Comparison of ENCODE assay signal across 8 cellular contexts in genomic region chr10:80455461-80456345, GRCh38. TPM values are rescaled to one million over a fixed set of nuclear protein-coding genes. Genes with fewer than 3 reads are reported as not detected.
A peak's percentile ranks its signal among the peaks of the same experiment; 100 is the strongest.
DNase-seq lines count a peak whose midpoint lies in the region; ATAC-seq, FAIRE-seq and TF ChIP-seq lines count a peak whose summit lies in the region.

No MANE protein-coding gene starts in this region.

- H3K27me3 ChIP-seq in Caco-2 (replicated peaks; ENCODE audit: control insufficient read depth, insufficient read depth, low read length) (no peaks in the 10 kb centered on the region), RWPE2 (ENCODE audit: insufficient read depth, poor library complexity, severe bottlenecking) (no peaks in the 10 kb centered on the region), esophagus (ENCODE audit: control insufficient read depth in 1 of 2, insufficient read depth in 2 of 2, low read length in 2 of 2) (no peaks in the 10 kb centered on the region), pancreas (no peaks in the 10 kb centered on the region)

- TSS peak; percentile 73 for BruUV-seq in Caco-2 (replicated peaks; lab: Mats Ljungman, UMichigan)

- no peak overlapping the region for H3K4me3 Mint-ChIP-seq in Caco-2 (ENCODE audit: unreplicated experiment)

- no peak for ATAC-seq in RWPE2 (ENCODE audit: low read depth)
- no peak for ATAC-seq in pancreas
- ATAC-seq in left colon, result no peak

- CTCF ChIA-PET in Caco-2 (lab: Charles Lee), result interaction anchor here (2.0 kb wide), 1 partner anchor 50 kb away, joined by 8 read pairs; no protein-coding TSS in a partner anchor

- DNase-seq in Caco-2 (no peak), RWPE2 (ENCODE audit: low spot score) (no peak), pancreas (no peak), SKM-1 treated with dmso at 0.1 percent for 144 hours (lab: John Stamatoyannopoulos, UW; ENCODE audit: unreplicated experiment) (no peak), NCI-H345 treated with DMSO at 0.1 percent for 48 hours (lab: John Stamatoyannopoulos, UW; ENCODE audit: unreplicated experiment) (no peak), NCI-H128 (lab: John Stamatoyannopoulos, UW; ENCODE audit: unreplicated experiment) (no peak), left colon (no peak)

- H3K36me3 ChIP-seq in Caco-2 (ENCODE audit: control insufficient read depth, insufficient read depth, low read length), result no peaks in the 10 kb centered on the region
- H3K36me3 ChIP-seq in RWPE2 (ENCODE audit: low read depth), result peaks cover 7% of the 10 kb centered on the region; the same call in 1 of the 2 replicates
- H3K36me3 ChIP-seq in esophagus (ENCODE audit: control insufficient read depth in 2 of 2, insufficient read depth in 2 of 2, low read length in 1 of 2), result peaks cover 0 to 7% of the 10 kb centered on the region in 2 donors
- no peaks in the 10 kb centered on the region for H3K36me3 ChIP-seq in pancreas

- H3K27ac Mint-ChIP-seq in Caco-2 (ENCODE audit: unreplicated experiment), result peak overlapping the region; percentile 75

- no peaks in the 10 kb centered on the region for H3K9me3 Mint-ChIP-seq in Caco-2 (ENCODE audit: unreplicated experiment)

- intact Hi-C loops in Caco-2 (cut with micrococcal nuclease; ENCODE audit: unreplicated experiment) (no loop called here), pancreas (cut with DNase I) (no loop called here), left colon (cut with DNase I, micrococcal nuclease) (no loop called here)

- H3K9me3 ChIP-seq in Caco-2 (no peaks in the 10 kb centered on the region), RWPE2 (ENCODE audit: severe bottlenecking) (no peaks in the 10 kb centered on the region), esophagus (ENCODE audit: control insufficient read depth in 2 of 2, insufficient read depth in 1 of 2, low read depth in 1 of 2, low read length in 1 of 2) (no peaks in the 10 kb centered on the region), pancreas (no peaks in the 10 kb centered on the region)

- H3K36me3 Mint-ChIP-seq in Caco-2 (ENCODE audit: insufficient read depth, unreplicated experiment), result peaks cover 51% of the 10 kb centered on the region

- H3K4me3 ChIP-seq in Caco-2 (ENCODE audit: low read depth, low read length) (peak overlapping the region; percentile 86), RWPE2 (ENCODE audit: severe bottlenecking) (peak overlapping the region; percentile 69), esophagus (ENCODE audit: low read depth in 1 of 2, low read length in 2 of 2) (peak overlapping the region; percentile 81 to 92), pancreas (peak overlapping the region; percentile 74 to 95 (median 80))

- H3K4me1 ChIP-seq in Caco-2 (peaks cover 62% of the 10 kb centered on the region), RWPE2 (ENCODE audit: insufficient read depth, poor library complexity, severe bottlenecking) (peaks cover 42% of the 10 kb centered on the region), esophagus (ENCODE audit: control insufficient read depth in 2 of 2, insufficient read depth in 2 of 2, low read length in 1 of 2) (peaks cover 6 to 23% of the 10 kb centered on the region in 2 donors), pancreas (peaks cover 25 to 56% (median 36%) of the 10 kb centered on the region in 3 donors)

- peaks cover 35% of the 10 kb centered on the region for H3K4me1 Mint-ChIP-seq in Caco-2 (ENCODE audit: low read depth, unreplicated experiment)

- POLR2A ChIA-PET in Caco-2 (lab: Charles Lee), result no interaction called here

- FAIRE-seq in pancreas (lab: Jason Lieb, UNC), result no peak

- H3K27ac ChIP-seq in RWPE2 (ENCODE audit: poor library complexity, severe bottlenecking) (peak overlapping the region; percentile 100), esophagus (ENCODE audit: low read depth in 2 of 2, low read length in 1 of 2) (peak overlapping the region; percentile 94 to 97), pancreas (peak overlapping the region; percentile 16 to 97 (median 92))

- no peaks in the 10 kb centered on the region for H3K27me3 Mint-ChIP-seq in Caco-2 (ENCODE audit: insufficient read depth, unreplicated experiment)

- 41% methylated on average over 13 of the region's 13 CpGs for WGBS in esophagus, 2 donors
- 39 to 51% methylated on average over 13 of the region's 13 CpGs for WGBS in pancreas, 2 donors

- TF ChIP-seq CTCF in Caco-2 (IDR thresholded peaks at IDR 0.05; ENCODE audit: insufficient read depth in 1 of 2, low read depth in 1 of 2, low read length in 1 of 2, severe bottlenecking in 1 of 2, unreplicated experiment in 1 of 2) (no peak), RWPE2 (IDR thresholded peaks at IDR 0.05; ENCODE audit: poor library complexity, severe bottlenecking) (no peak), pancreas (IDR thresholded peaks at IDR 0.05) (no peak)

RNA-seq across cellular contexts. Expression of gene TSPAN14, which starts 1.6 kb away (rescaled TPM):
- total RNA-seq in Caco-2 (2022), result 138 and 140 TPM in 2 replicates
- polyA plus RNA-seq in esophagus, result 10 to 100 TPM; 50.6 to 63.2 TPM
- total RNA-seq in pancreas, result 10 to 100 TPM; 20.5 to 61.9 (median 26.2) TPM
- polyA plus RNA-seq in pancreas, result 10 to 100 TPM; 10.6 to 18.8 TPM
- total RNA-seq in left colon, result 10 to 100 TPM; 85.6 TPM

RNA-seq across cellular contexts. Expression of gene PRXL2A, which starts 47.4 kb away (rescaled TPM):
- total RNA-seq in Caco-2 (2022) (82.0 and 88.6 TPM in 2 replicates), pancreas (10 to 100 TPM; 18.2 to 39.8 (median 26.8) TPM), left colon (100 to 1,000 TPM in 1 of 2 donors, 10 to 100 TPM in 1; 97.6 to 108 TPM)
- polyA plus RNA-seq in esophagus (10 to 100 TPM; 47.3 to 87.9 TPM), pancreas (10 to 100 TPM; 18.6 to 38.4 TPM)
